Comparison of ENCODE assay signal across 18 cellular contexts in genomic region chr6:149337330-149337729, GRCh38. TPM values are rescaled to one million over a fixed set of nuclear protein-coding genes. Genes with fewer than 3 reads are reported as not detected.
DNase-seq lines count a peak whose midpoint lies in the region; ATAC-seq and TF ChIP-seq lines count a peak whose summit lies in the region.
"Had no signal": no experiment of that assay in that cellular context is flagged by ENCODE, and none has a peak within 500 bp of the region (broad histone marks: within the 10 kb centered on the region; RNA-seq: fewer than 3 reads in every experiment).

No MANE protein-coding gene starts in this region.

- no peak for TF ChIP-seq POLR2A in lower leg skin (IDR thresholded peaks at IDR 0.05)

- BruUV-seq in Calu3 (replicated peaks; lab: Mats Ljungman, UMichigan), result no TSS peak

- CTCF ChIA-PET in Calu3 (lab: Charles Lee), result no interaction called here
- CTCF ChIA-PET in activated CD4-positive, alpha-beta memory T cell treated with anti-CD3 and anti-CD28 coated beads for 36 hours (lab: Charles Lee), result interaction anchor here (1.3 to 3.7 kb wide), 3 partner anchors 16 to 305 kb away, joined by 3 to 13 read pairs (median 4); no protein-coding TSS in a partner anchor

- TF ChIP-seq CTCF in Calu3 (IDR thresholded peaks at IDR 0.05; ENCODE audit: unreplicated experiment), result no peak
- no peak for TF ChIP-seq CTCF in lower leg skin (IDR thresholded peaks at IDR 0.05)

- peak; percentile 53 for ATAC-seq in left lobe of liver
- no peak for ATAC-seq in HG02870 (IDR thresholded peaks at IDR 0.05; ENCODE audit: unreplicated experiment)
- ATAC-seq: Right ventricle myocardium inferior had no signal

- H3K27ac Mint-ChIP-seq in Calu3 (ENCODE audit: unreplicated experiment), result peak overlapping the region; percentile 19
- H3K27ac Mint-ChIP-seq in activated CD4-positive, alpha-beta memory T cell treated with anti-CD3 and anti-CD28 coated beads for 36 hours, result peak overlapping the region; percentile 78

- H3K4me3 Mint-ChIP-seq in Calu3 (ENCODE audit: low read depth, unreplicated experiment), result no peak overlapping the region
- no peak overlapping the region for H3K4me3 Mint-ChIP-seq in activated CD4-positive, alpha-beta memory T cell treated with anti-CD3 and anti-CD28 coated beads for 36 hours

- DNase-seq in NOMO-1 treated with DMSO at 0.1 percent for 48 hours (lab: John Stamatoyannopoulos, UW; ENCODE audit: unreplicated experiment) (peak; percentile 27), NOMO-1 treated with dmso at 0.1 percent for 144 hours (lab: John Stamatoyannopoulos, UW; ENCODE audit: unreplicated experiment) (no peak), Calu3 (no peak), left lobe of liver (ENCODE audit: low spot score) (no peak), NCI-H1694 treated with DMSO at 0.1 percent for 48 hours (lab: John Stamatoyannopoulos, UW) (no peak), lower leg skin (ENCODE audit: low spot score in 2 of 2) (no peak)
- DNase-seq in activated CD4-positive, alpha-beta memory T cell treated with anti-CD3 and anti-CD28 coated beads for 36 hours, result no peak
- DNase-seq: activated T-cell treated with anti-CD3 and anti-CD28 coated beads, Interleukin-2, amount 50 U/mL, for 1 hour; DMS153; head of caudate nucleus; KG1; NCI-H2029 treated with DMSO at 0.1 percent for 48 hours; NCI-H82; small intestine had no signal

- no peak overlapping the region for H3K4me3 ChIP-seq in lower leg skin (ENCODE audit: low read depth, poor library complexity, severe bottlenecking)
- H3K4me3 ChIP-seq: thoracic aorta had no signal

- intact Hi-C loops in Calu3 (cut with micrococcal nuclease; ENCODE audit: unreplicated experiment), result loop anchor here (10.0 kb wide), 1 partner anchor 253 kb away; no protein-coding TSS in a partner anchor
- intact Hi-C loops in activated CD4-positive, alpha-beta memory T cell treated with anti-CD3 and anti-CD28 coated beads for 36 hours (cut with micrococcal nuclease), result loop anchor here (2.0 to 5.0 kb wide), 3 partner anchors 55 to 255 kb away; no protein-coding TSS in a partner anchor
- intact Hi-C loops in lower leg skin (cut with DNase I; ENCODE audit: low total_unique reads), result no loop called here

- 81 to 83% methylated on average over 1 of the region's 1 CpG for WGBS in lower leg skin, 2 donors

- peaks cover 54% of the 10 kb centered on the region for H3K4me1 Mint-ChIP-seq in Calu3 (ENCODE audit: low read depth, unreplicated experiment)
- H3K4me1 Mint-ChIP-seq in activated CD4-positive, alpha-beta memory T cell treated with anti-CD3 and anti-CD28 coated beads for 36 hours (ENCODE audit: low read depth), result peaks cover 86% of the 10 kb centered on the region

- H3K9me3 Mint-ChIP-seq in Calu3 (ENCODE audit: low read depth, unreplicated experiment), result no peaks in the 10 kb centered on the region
- no peaks in the 10 kb centered on the region for H3K9me3 Mint-ChIP-seq in activated CD4-positive, alpha-beta memory T cell treated with anti-CD3 and anti-CD28 coated beads for 36 hours
- H3K9me3 Mint-ChIP-seq: central memory CD8-positive, alpha-beta T cell had no signal

- no peaks in the 10 kb centered on the region for H3K27me3 Mint-ChIP-seq in Calu3 (ENCODE audit: unreplicated experiment)
- H3K27me3 Mint-ChIP-seq in activated CD4-positive, alpha-beta memory T cell treated with anti-CD3 and anti-CD28 coated beads for 36 hours, result no peaks in the 10 kb centered on the region
- H3K27me3 Mint-ChIP-seq: central memory CD8-positive, alpha-beta T cell had no signal

- POLR2A ChIA-PET in activated CD4-positive, alpha-beta memory T cell treated with anti-CD3 and anti-CD28 coated beads for 36 hours (lab: Charles Lee), result interaction anchor here (0.6 kb wide), 2 partner anchors 174 to 308 kb away, joined by 4 to 6 read pairs; no protein-coding TSS in a partner anchor

- H3K36me3 Mint-ChIP-seq in Calu3 (ENCODE audit: insufficient read depth, unreplicated experiment), result no peaks in the 10 kb centered on the region
- H3K36me3 Mint-ChIP-seq in activated CD4-positive, alpha-beta memory T cell treated with anti-CD3 and anti-CD28 coated beads for 36 hours, result peaks cover 19% of the 10 kb centered on the region

RNA-seq across cellular contexts. Expression of gene TAB2, which starts 19.8 kb away (rescaled TPM):
- 35.7 and 38.1 TPM in 2 replicates for total RNA-seq in Calu3 (2022)
- total RNA-seq in activated CD4-positive, alpha-beta memory T cell treated with anti-CD3 and anti-CD28 coated beads for 36 hours, result 10 to 100 TPM; 92.0 to 92.9 TPM
- 26.9 TPM for total RNA-seq in left lobe of liver
- 10 to 100 TPM; 32.5 to 71.4 (median 43.8) TPM for total RNA-seq in lower leg skin
